1 cellular context compared by ENCODE assay signal in the genomic region with DNA sequence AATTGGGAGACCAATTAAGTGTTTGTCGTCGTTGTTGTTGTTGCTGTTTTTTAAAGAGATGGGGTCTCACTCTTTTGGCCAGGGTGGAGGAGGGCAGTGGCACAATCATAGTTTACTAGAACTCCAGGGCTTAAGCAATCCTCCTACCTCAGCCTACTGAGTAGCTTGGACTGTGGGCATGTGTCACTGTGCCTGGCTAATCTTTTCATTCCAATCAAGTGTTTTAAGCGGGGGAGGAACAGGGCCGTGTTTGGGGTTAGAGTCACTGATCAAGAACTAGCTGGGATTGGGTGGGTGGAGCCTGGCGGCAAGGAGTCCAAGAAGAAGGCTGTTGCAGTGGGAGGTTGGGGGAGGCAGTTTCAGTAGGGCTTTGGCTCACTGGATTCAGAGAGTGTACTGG.
TF ChIP-seq lines count a peak whose summit lies in the region.

No MANE protein-coding gene starts in this region.

TF ChIP-seq in SK-N-SH, 30 proteins besides CTCF, POLR2A, EP300 and RAD21 (continued from another document):
- TF ChIP-seq FOXM1 (IDR thresholded peaks at IDR 0.05; ENCODE audit: low read depth): no peak
- no peak for TF ChIP-seq NFIC (IDR thresholded peaks at IDR 0.05; ENCODE audit: borderline replicate concordance)
- TF ChIP-seq RFX5 (IDR thresholded peaks at IDR 0.05; ENCODE audit: low read length): no peak
- TF ChIP-seq TEAD4 (IDR thresholded peaks at IDR 0.05; ENCODE audit: borderline replicate concordance, insufficient read depth): no peak
- no peak for TF ChIP-seq FOXJ3 (CRISPR knock-in tag; IDR thresholded peaks at IDR 0.05)
- TF ChIP-seq ELF1 (IDR thresholded peaks at IDR 0.05): no peak
TF ChIP-seq in SK-N-SH: peak in this region for 0.
